ENCODE assay signal across 17 cellular contexts in genomic region chr1:67414574-67414973, GRCh38.
"Had no signal": no experiment of that assay in that cellular context is flagged by ENCODE, and none has a peak within 500 bp of the region (broad histone marks: within the 10 kb centered on the region; RNA-seq: fewer than 3 reads in every experiment).

No MANE protein-coding gene starts in this region.

- ATAC-seq: activated CD8-positive, alpha-beta T cell treated with anti-CD3 and anti-CD28 coated beads for 36 hours; foreskin keratinocyte; pancreas; T-cell had no signal

- DNase-seq: activated CD4-positive, alpha-beta T cell treated with anti-CD3 and anti-CD28 coated beads for 1 hour; activated CD8-positive, alpha-beta memory T cell treated with anti-CD3 and anti-CD28 coated beads, Interleukin-2, amount 50 U/mL, for 4 hours; activated CD8-positive, alpha-beta T cell treated with anti-CD3 and anti-CD28 coated beads for 36 hours; activated naive CD8-positive, alpha-beta T cell treated with anti-CD3 and anti-CD28 coated beads, Interleukin-2, amount 10 ng/mL, durations not matched to agents 7 days and 5 days; anterior cingulate cortex; cortex of kidney; effector CD4-positive, alpha-beta T cell; foreskin keratinocyte; pancreas; SK-N-SH; stimulated activated CD4-positive, alpha-beta T cell treated with anti-CD3 and anti-CD28 coated beads, Interleukin-12 subunit alpha, Interleukin-12 subunit beta, amount 100 ng/mL, for 4 hours; stimulated activated CD4-positive, alpha-beta T cell treated with anti-CD3 and anti-CD28 coated beads, Interleukin-2, amount 100 ng/mL, for 24 hours; T-cell; T-helper 9 cell; thyroid gland had no signal

- H3K27ac Mint-ChIP-seq: activated naive CD8-positive, alpha-beta T cell treated with anti-CD3 and anti-CD28 coated beads, Interleukin-2, amount 10 ng/mL, durations not matched to agents 7 days and 5 days; mesothelial cell of epicardium had no signal

- H3K27me3 Mint-ChIP-seq: activated CD8-positive, alpha-beta T cell treated with anti-CD3 and anti-CD28 coated beads for 36 hours; activated naive CD8-positive, alpha-beta T cell treated with anti-CD3 and anti-CD28 coated beads, Interleukin-2, amount 10 ng/mL, durations not matched to agents 7 days and 5 days; T-cell had no signal

- H3K4me3 Mint-ChIP-seq: activated CD8-positive, alpha-beta T cell treated with anti-CD3 and anti-CD28 coated beads for 36 hours; activated naive CD8-positive, alpha-beta T cell treated with anti-CD3 and anti-CD28 coated beads, Interleukin-2, amount 10 ng/mL, durations not matched to agents 7 days and 5 days; mesothelial cell of epicardium; T-cell had no signal

- H3K9me3 Mint-ChIP-seq: activated CD8-positive, alpha-beta T cell treated with anti-CD3 and anti-CD28 coated beads for 36 hours; activated naive CD8-positive, alpha-beta T cell treated with anti-CD3 and anti-CD28 coated beads, Interleukin-2, amount 10 ng/mL, durations not matched to agents 7 days and 5 days; mesothelial cell of epicardium; T-cell had no signal

- FAIRE-seq: pancreas, urothelium cell line had no signal
